1 cellular context compared by ENCODE assay signal in the genomic region with DNA sequence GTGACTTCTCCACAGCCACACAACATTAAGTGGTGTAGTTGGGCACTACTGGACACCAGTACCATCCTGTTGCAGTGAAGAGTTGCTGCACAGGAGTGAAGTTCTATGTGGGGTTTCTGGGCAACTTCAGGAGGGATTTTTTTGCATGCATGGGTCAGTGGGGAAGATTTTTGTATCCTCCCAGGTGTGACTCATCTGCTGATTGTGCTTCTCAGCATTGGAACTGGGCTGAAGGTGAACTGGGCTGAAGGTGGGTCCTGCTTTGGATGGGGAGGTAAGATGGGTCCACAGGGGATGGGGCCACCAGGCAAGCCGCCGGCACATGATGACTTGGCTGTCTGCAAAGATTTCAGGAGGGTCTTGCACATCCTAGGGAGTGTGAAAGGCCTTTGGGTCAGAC.
TF ChIP-seq lines count a peak whose summit lies in the region.

No MANE protein-coding gene starts in this region.

TF ChIP-seq in GM23338, 12 proteins besides CTCF, POLR2A, EP300 and RAD21 (continued from another document):
- TF ChIP-seq, protein P1, sequence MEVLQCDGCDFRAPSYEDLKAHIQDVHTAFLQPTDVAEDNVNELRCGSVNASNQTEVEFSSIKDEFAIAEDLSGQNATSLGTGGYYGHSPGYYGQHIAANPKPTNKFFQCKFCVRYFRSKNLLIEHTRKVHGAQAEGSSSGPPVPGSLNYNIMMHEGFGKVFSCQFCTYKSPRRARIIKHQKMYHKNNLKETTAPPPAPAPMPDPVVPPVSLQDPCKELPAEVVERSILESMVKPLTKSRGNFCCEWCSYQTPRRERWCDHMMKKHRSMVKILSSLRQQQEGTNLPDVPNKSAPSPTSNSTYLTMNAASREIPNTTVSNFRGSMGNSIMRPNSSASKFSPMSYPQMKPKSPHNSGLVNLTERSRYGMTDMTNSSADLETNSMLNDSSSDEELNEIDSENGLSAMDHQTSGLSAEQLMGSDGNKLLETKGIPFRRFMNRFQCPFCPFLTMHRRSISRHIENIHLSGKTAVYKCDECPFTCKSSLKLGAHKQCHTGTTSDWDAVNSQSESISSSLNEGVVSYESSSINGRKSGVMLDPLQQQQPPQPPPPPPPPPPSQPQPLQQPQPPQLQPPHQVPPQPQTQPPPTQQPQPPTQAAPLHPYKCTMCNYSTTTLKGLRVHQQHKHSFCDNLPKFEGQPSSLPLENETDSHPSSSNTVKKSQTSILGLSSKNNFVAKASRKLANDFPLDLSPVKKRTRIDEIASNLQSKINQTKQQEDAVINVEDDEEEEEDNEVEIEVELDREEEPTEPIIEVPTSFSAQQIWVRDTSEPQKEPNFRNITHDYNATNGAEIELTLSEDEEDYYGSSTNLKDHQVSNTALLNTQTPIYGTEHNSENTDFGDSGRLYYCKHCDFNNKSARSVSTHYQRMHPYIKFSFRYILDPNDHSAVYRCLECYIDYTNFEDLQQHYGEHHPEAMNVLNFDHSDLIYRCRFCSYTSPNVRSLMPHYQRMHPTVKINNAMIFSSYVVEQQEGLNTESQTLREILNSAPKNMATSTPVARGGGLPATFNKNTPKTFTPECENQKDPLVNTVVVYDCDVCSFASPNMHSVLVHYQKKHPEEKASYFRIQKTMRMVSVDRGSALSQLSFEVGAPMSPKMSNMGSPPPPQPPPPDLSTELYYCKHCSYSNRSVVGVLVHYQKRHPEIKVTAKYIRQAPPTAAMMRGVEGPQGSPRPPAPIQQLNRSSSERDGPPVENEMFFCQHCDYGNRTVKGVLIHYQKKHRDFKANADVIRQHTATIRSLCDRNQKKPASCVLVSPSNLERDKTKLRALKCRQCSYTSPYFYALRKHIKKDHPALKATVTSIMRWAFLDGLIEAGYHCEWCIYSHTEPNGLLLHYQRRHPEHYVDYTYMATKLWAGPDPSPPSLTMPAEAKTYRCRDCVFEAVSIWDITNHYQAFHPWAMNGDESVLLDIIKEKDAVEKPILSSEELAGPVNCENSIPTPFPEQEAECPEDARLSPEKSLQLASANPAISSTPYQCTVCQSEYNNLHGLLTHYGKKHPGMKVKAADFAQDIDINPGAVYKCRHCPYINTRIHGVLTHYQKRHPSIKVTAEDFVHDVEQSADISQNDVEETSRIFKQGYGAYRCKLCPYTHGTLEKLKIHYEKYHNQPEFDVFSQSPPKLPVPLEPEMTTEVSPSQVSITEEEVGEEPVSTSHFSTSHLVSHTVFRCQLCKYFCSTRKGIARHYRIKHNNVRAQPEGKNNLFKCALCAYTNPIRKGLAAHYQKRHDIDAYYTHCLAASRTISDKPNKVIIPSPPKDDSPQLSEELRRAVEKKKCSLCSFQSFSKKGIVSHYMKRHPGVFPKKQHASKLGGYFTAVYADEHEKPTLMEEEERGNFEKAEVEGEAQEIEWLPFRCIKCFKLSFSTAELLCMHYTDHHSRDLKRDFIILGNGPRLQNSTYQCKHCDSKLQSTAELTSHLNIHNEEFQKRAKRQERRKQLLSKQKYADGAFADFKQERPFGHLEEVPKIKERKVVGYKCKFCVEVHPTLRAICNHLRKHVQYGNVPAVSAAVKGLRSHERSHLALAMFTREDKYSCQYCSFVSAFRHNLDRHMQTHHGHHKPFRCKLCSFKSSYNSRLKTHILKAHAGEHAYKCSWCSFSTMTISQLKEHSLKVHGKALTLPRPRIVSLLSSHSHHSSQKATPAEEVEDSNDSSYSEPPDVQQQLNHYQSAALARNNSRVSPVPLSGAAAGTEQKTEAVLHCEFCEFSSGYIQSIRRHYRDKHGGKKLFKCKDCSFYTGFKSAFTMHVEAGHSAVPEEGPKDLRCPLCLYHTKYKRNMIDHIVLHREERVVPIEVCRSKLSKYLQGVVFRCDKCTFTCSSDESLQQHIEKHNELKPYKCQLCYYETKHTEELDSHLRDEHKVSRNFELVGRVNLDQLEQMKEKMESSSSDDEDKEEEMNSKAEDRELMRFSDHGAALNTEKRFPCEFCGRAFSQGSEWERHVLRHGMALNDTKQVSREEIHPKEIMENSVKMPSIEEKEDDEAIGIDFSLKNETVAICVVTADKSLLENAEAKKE (CRISPR knock-in tag; IDR thresholded peaks at IDR 0.05), result no peak
